Comparison of ENCODE assay signal across 17 cellular contexts in genomic region chr17:31202968-31203367, GRCh38.
DNase-seq lines count a peak whose midpoint lies in the region; ATAC-seq and TF ChIP-seq lines count a peak whose summit lies in the region.
"Had no signal": no experiment of that assay in that cellular context is flagged by ENCODE, and none has a peak within 500 bp of the region (broad histone marks: within the 10 kb centered on the region; RNA-seq: fewer than 3 reads in every experiment).

No MANE protein-coding gene starts in this region.

- H3K4me3 Mint-ChIP-seq in HFFc6, result peak overlapping the region; percentile 11; the same call in 1 of the 2 replicates
- H3K4me3 Mint-ChIP-seq: B cell; CD4-positive, CD25-positive, alpha-beta regulatory T cell had no signal

- H3K27me3 ChIP-seq in right cardiac atrium (ENCODE audit: control insufficient read depth, insufficient read depth) (no peaks in the 10 kb centered on the region), thyroid gland (no peaks in the 10 kb centered on the region)

- no peaks in the 10 kb centered on the region for H3K9me3 Mint-ChIP-seq in HFFc6
- H3K9me3 Mint-ChIP-seq: CD4-positive, CD25-positive, alpha-beta regulatory T cell had no signal

- no peak overlapping the region for H3K4me3 ChIP-seq in right cardiac atrium (ENCODE audit: low read length)
- H3K4me3 ChIP-seq in thyroid gland (replicated peaks in 1 of 3), result no peak overlapping the region
- H3K4me3 ChIP-seq: PC-9 had no signal

- peaks cover 28% of the 10 kb centered on the region for H3K4me1 Mint-ChIP-seq in HFFc6 (ENCODE audit: low read depth)
- H3K4me1 Mint-ChIP-seq: B cell had no signal

- TF ChIP-seq POLR2A in thyroid gland (IDR thresholded peaks at IDR 0.05), result no peak

- TF ChIP-seq CTCF in HFFc6 (IDR thresholded peaks at IDR 0.05) (no peak), thyroid gland (IDR thresholded peaks at IDR 0.05) (no peak)

- H3K9me3 ChIP-seq in right cardiac atrium (ENCODE audit: control insufficient read depth, low read length) (no peaks in the 10 kb centered on the region), thyroid gland (no peaks in the 10 kb centered on the region)

- H3K27ac ChIP-seq in right cardiac atrium (ENCODE audit: low read length), result no peak overlapping the region
- peak overlapping the region; percentile 10 to 31 (median 18) for H3K27ac ChIP-seq in thyroid gland
- H3K27ac ChIP-seq: PC-9 had no signal

- ATAC-seq in Right ventricle myocardium superior (ENCODE audit: poor library complexity) (peak; percentile 27), right cardiac atrium (no peak)

- DNase-seq in Right ventricle myocardium superior, result no peak
- DNase-seq in right cardiac atrium, result no peak
- peak; percentile 32 for DNase-seq in HFFc6
- DNase-seq in fibroblast of peridontal ligament (ENCODE audit: extremely low read depth), result peak; percentile 50
- DNase-seq in thyroid gland, result peak; percentile 87 to 88
- DNase-seq in activated CD4-positive, alpha-beta T cell treated with anti-CD3 and anti-CD28 coated beads, Interleukin-2, amount 50 U/mL, for 48 hours, result no peak
- no peak for DNase-seq in LoVo (ENCODE audit: low spot score)
- DNase-seq in SKM-1 treated with dmso at 0.1 percent for 144 hours (lab: John Stamatoyannopoulos, UW; ENCODE audit: unreplicated experiment), result no peak
- DNase-seq: CD4-positive, CD25-positive, alpha-beta regulatory T cell; HCEC 1CT; KBM-7; NCI-H1048; NCI-H1436 treated with DMSO at 0.1 percent for 48 hours; NCI-H2029 treated with DMSO at 0.1 percent for 48 hours; NCI-H524; PC-9 had no signal

- H3K4me1 ChIP-seq in right cardiac atrium (ENCODE audit: control insufficient read depth, insufficient read depth, low read length) (no peaks in the 10 kb centered on the region), thyroid gland (peaks cover 7 to 9% of the 10 kb centered on the region in 2 donors)

- intact Hi-C loops in Right ventricle myocardium superior (cut with DNase I), result no loop called here
- intact Hi-C loops in right cardiac atrium (cut with DNase I), result no loop called here
- intact Hi-C loops in thyroid gland (cut with DNase I), result no loop called here

- H3K27me3 Mint-ChIP-seq in HFFc6 (ENCODE audit: insufficient read depth), result no peaks in the 10 kb centered on the region; the same call in 1 of the 2 replicates
- H3K27me3 Mint-ChIP-seq: B cell; CD4-positive, CD25-positive, alpha-beta regulatory T cell had no signal

- no peaks in the 10 kb centered on the region for H3K36me3 ChIP-seq in thyroid gland

- peak overlapping the region; percentile 50; the same call in 1 of the 2 replicates for H3K27ac Mint-ChIP-seq in HFFc6
- H3K27ac Mint-ChIP-seq: B cell; CD4-positive, CD25-positive, alpha-beta regulatory T cell had no signal

- H3K36me3 Mint-ChIP-seq in HFFc6 (ENCODE audit: low read depth), result peaks cover 15% of the 10 kb centered on the region
- H3K36me3 Mint-ChIP-seq: CD4-positive, CD25-positive, alpha-beta regulatory T cell had no signal

Comparison
In these comparisons a context has a peak if more than half of its experiments do, and no peak if none do; other contexts are left out.
1. DNase-seq: peak in HFFc6 (single experiment), fibroblast of peridontal ligament (single experiment) and thyroid gland (2 of 2); none in Right ventricle myocardium superior (single experiment), right cardiac atrium (0 of 3), activated CD4-positive, alpha-beta T cell treated with anti-CD3 and anti-CD28 coated beads, Interleukin-2, amount 50 U/mL, for 48 hours (0 of 2), LoVo (single experiment) and SKM-1 treated with dmso at 0.1 percent for 144 hours (single experiment).